Comparison of ENCODE assay signal across 25 cellular contexts in the genomic region with DNA sequence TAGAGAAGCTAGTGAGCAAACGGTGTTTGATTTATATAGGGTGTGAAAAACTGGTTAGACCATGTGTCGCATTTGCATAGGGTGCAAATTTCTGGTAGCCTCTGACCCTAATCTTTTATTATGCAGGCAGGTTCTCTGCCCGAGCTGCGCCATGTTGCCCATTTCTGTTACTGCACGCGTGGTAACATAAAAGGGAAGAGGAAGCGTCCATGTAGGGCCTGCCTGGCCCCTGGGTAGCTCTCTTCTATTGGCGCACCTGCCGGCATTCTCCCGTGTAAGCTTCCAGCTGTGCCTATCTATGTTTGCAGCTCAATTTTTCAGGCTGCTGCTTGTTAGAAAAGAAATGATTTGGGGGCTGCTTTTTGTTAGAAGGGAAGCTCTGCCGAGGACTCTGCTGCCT. TPM values are rescaled to one million over a fixed set of nuclear protein-coding genes. Genes with fewer than 3 reads are reported as not detected.
DNase-seq lines count a peak whose midpoint lies in the region; ATAC-seq and TF ChIP-seq lines count a peak whose summit lies in the region.
"Had no signal": no experiment of that assay in that cellular context is flagged by ENCODE, and none has a peak within 500 bp of the region (broad histone marks: within the 10 kb centered on the region; RNA-seq: fewer than 3 reads in every experiment).

No MANE protein-coding gene starts in this region.

- no peaks in the 10 kb centered on the region for H3K9me2 ChIP-seq in OCI-LY1 (ENCODE audit: low read depth, low read length)

- peak overlapping the region; percentile 80 for H3K4me2 ChIP-seq in OCI-LY1 (ENCODE audit: low read length)
- H3K4me2 ChIP-seq: A549 had no signal

- peaks cover 27 to 39% of the 10 kb centered on the region in 2 donors for H3K4me1 Mint-ChIP-seq in effector memory CD8-positive, alpha-beta T cell (ENCODE audit: low read depth in 2 of 2)

- intact Hi-C loops in left cardiac atrium (cut with DNase I) (no loop called here), left colon (cut with DNase I, micrococcal nuclease) (no loop called here)

- H3K4me1 ChIP-seq in right atrium auricular region (no peaks in the 10 kb centered on the region), OCI-LY1 (ENCODE audit: insufficient read depth, low read length, severe bottlenecking) (peaks cover 80% of the 10 kb centered on the region)
- H3K4me1 ChIP-seq: A549 had no signal

- H3K27ac ChIP-seq in right atrium auricular region: no peak overlapping the region
- H3K27ac ChIP-seq in OCI-LY1 (ENCODE audit: low read depth, low read length, poor library complexity, severe bottlenecking): peak overlapping the region; percentile 99
- H3K27ac ChIP-seq: BLaER1 treated with 17β-estradiol and CSF1 and Interleukin-3, amounts not matched to agents 10 nM and 100 nM; HL-60 had no signal

- H2AFZ ChIP-seq in OCI-LY1 (ENCODE audit: low read length): no peak overlapping the region

- H3K79me2 ChIP-seq in OCI-LY1 (ENCODE audit: insufficient read depth, low read length): peaks cover 7% of the 10 kb centered on the region

- H3K4me3 ChIP-seq in right atrium auricular region: no peak overlapping the region
- H3K4me3 ChIP-seq in OCI-LY1 (ENCODE audit: low read depth, low read length, poor library complexity, severe bottlenecking): peak overlapping the region; percentile 69
- H3K4me3 ChIP-seq: A549; BLaER1 treated with 17β-estradiol and CSF1 and Interleukin-3, amounts not matched to agents 10 nM and 100 nM; GM12878 had no signal

- no peaks in the 10 kb centered on the region for H3K9me3 ChIP-seq in right atrium auricular region
- no peaks in the 10 kb centered on the region for H3K9me3 ChIP-seq in OCI-LY1 (ENCODE audit: low read length)
- H3K9me3 ChIP-seq: A549; BLaER1 treated with 17β-estradiol and CSF1 and Interleukin-3, amounts not matched to agents 10 nM and 100 nM had no signal

- H3K9me3 Mint-ChIP-seq in effector memory CD8-positive, alpha-beta T cell: no peaks in the 10 kb centered on the region
- H3K9me3 Mint-ChIP-seq: CD4-positive, alpha-beta T cell; IgD-negative memory B cell had no signal

- H3K27me3 Mint-ChIP-seq in effector memory CD8-positive, alpha-beta T cell: peaks cover 0 to 15% of the 10 kb centered on the region in 2 donors

- no peak overlapping the region for H3K27ac Mint-ChIP-seq in effector memory CD8-positive, alpha-beta T cell
- H3K27ac Mint-ChIP-seq: CD4-positive, alpha-beta T cell had no signal

- peaks cover 6% of the 10 kb centered on the region; the same call in 1 of the 2 replicates for H3F3A ChIP-seq in OCI-LY1 (ENCODE audit: insufficient read depth, low read length)

- no peaks in the 10 kb centered on the region for H4K20me1 ChIP-seq in OCI-LY1 (ENCODE audit: insufficient read depth, low read length)
- H4K20me1 ChIP-seq: BLaER1 treated with 17β-estradiol and CSF1 and Interleukin-3, amounts not matched to agents 10 nM and 100 nM had no signal

- ATAC-seq in left cardiac atrium: no peak
- ATAC-seq in effector memory CD8-positive, alpha-beta T cell (replicated peaks): no peak
- ATAC-seq in left colon: no peak
- ATAC-seq: A549, GM12878 had no signal

- H3K36me3 Mint-ChIP-seq in effector memory CD8-positive, alpha-beta T cell (ENCODE audit: insufficient read depth): peaks cover 4% of the 10 kb centered on the region
- H3K36me3 Mint-ChIP-seq: IgD-negative memory B cell had no signal

- peak overlapping the region; percentile 12 to 39 for H3K4me3 Mint-ChIP-seq in effector memory CD8-positive, alpha-beta T cell
- H3K4me3 Mint-ChIP-seq: CD4-positive, alpha-beta T cell had no signal

- peak; percentile 23 for DNase-seq in right atrium auricular region (ENCODE audit: low spot score)
- no peak for DNase-seq in left cardiac atrium
- no peak for DNase-seq in effector memory CD8-positive, alpha-beta T cell
- DNase-seq in SHP77 treated with DMSO at 0.1 percent for 48 hours (lab: John Stamatoyannopoulos, UW): no peak
- no peak for DNase-seq in EL
- no peak for DNase-seq in left colon
- DNase-seq: AML-193; CD4-positive, alpha-beta T cell; DMS53; NCI-H1092; NCI-H1417 treated with DMSO at 0.1 percent for 48 hours; NCI-H187 treated with DMSO at 0.1 percent for 48 hours; NCI-H2107; NCI-H524; NCI-H82; Right ventricle myocardium superior; RPMI8226; T-helper 1 cell had no signal

- H3K36me3 ChIP-seq in right atrium auricular region: no peaks in the 10 kb centered on the region
- no peaks in the 10 kb centered on the region for H3K36me3 ChIP-seq in OCI-LY1 (ENCODE audit: insufficient read depth, low read length)
- H3K36me3 ChIP-seq: BLaER1 treated with 17β-estradiol and CSF1 and Interleukin-3, amounts not matched to agents 10 nM and 100 nM had no signal

- no peak for TF ChIP-seq CTCF in right atrium auricular region (IDR thresholded peaks at IDR 0.05)
- no peak for TF ChIP-seq CTCF in OCI-LY1 (IDR thresholded peaks at IDR 0.05; ENCODE audit: low read length)

- H3K27me3 ChIP-seq in right atrium auricular region (no peaks in the 10 kb centered on the region), OCI-LY1 (ENCODE audit: insufficient read depth, low read length) (no peaks in the 10 kb centered on the region)

- peak overlapping the region; percentile 87 for H3K9ac ChIP-seq in OCI-LY1 (ENCODE audit: low read length)
- H3K9ac ChIP-seq: BLaER1 treated with 17β-estradiol and CSF1 and Interleukin-3, amounts not matched to agents 10 nM and 100 nM had no signal

RNA-seq across cellular contexts. Expression of a gene that starts 14.0 kb away (rescaled TPM):
- not detected for total RNA-seq in right atrium auricular region
- total RNA-seq in left cardiac atrium: not detected
- total RNA-seq in left colon: under 1 TPM in 1 of 2 donors, not detected in 1; 0.64 TPM
- total RNA-seq: CD4-positive, alpha-beta T cell; Right ventricle myocardium superior; SK-MEL-5 had no signal
